ENCODE assay signal across 33 cellular contexts in genomic region chr10:66301078-66301477, GRCh38.
"Had no signal": no experiment of that assay in that cellular context is flagged by ENCODE, and none has a peak within 500 bp of the region (broad histone marks: within the 10 kb centered on the region; RNA-seq: fewer than 3 reads in every experiment).

No MANE protein-coding gene starts in this region.

- H3K4me3 ChIP-seq: adrenal gland, body of pancreas, breast epithelium, MG63, PC-9 had no signal

- H3K27me3 Mint-ChIP-seq: activated CD4-positive, alpha-beta T cell treated with anti-CD3 and anti-CD28 coated beads for 36 hours; activated CD4-positive, alpha-beta T cell treated with anti-CD3 and anti-CD28 coated beads, Interleukin-2, amount 10 ng/mL, durations not matched to agents 7 days and 5 days; activated naive CD4-positive, alpha-beta T cell treated with anti-CD3 and anti-CD28 coated beads, Interleukin-2, amount 50 U/mL, for 24 hours; activated naive CD8-positive, alpha-beta T cell treated with anti-CD3 and anti-CD28 coated beads, Interleukin-2, amount 10 ng/mL, durations not matched to agents 7 days and 5 days; activated T-cell treated with anti-CD3 and anti-CD28 coated beads, Interleukin-2, amount 50 U/mL, for 24 hours had no signal

- H3K4me3 Mint-ChIP-seq: activated CD4-positive, alpha-beta T cell treated with anti-CD3 and anti-CD28 coated beads for 36 hours; activated CD4-positive, alpha-beta T cell treated with anti-CD3 and anti-CD28 coated beads, Interleukin-2, amount 10 ng/mL, durations not matched to agents 7 days and 5 days; activated CD8-positive, alpha-beta T cell treated with anti-CD3 and anti-CD28 coated beads, Interleukin-2, amount 10 ng/mL, durations not matched to agents 7 days and 5 days; activated naive CD4-positive, alpha-beta T cell treated with anti-CD3 and anti-CD28 coated beads, Interleukin-2, amount 50 U/mL, for 24 hours; activated naive CD8-positive, alpha-beta T cell treated with anti-CD3 and anti-CD28 coated beads, Interleukin-2, amount 10 ng/mL, durations not matched to agents 7 days and 5 days; activated T-cell treated with anti-CD3 and anti-CD28 coated beads, Interleukin-2, amount 50 U/mL, for 24 hours; T-helper 1 cell treated with Interleukin-12 subunit alpha and Interleukin-12 subunit beta and Interleukin-4 antibody, amounts not matched to agents 30 μg/mL and 1 μg/mL, for 36 hours; T-helper 2 cell treated with Interferon-gamma antibody and Interleukin-4, amounts not matched to agents 5 μg/mL and 100 μg/mL, for 36 hours; WTC11 had no signal

- H3K27me3 ChIP-seq: adrenal gland, body of pancreas, breast epithelium, MG63 had no signal

- H3K4me1 Mint-ChIP-seq: activated CD4-positive, alpha-beta T cell treated with anti-CD3 and anti-CD28 coated beads for 36 hours; activated CD4-positive, alpha-beta T cell treated with anti-CD3 and anti-CD28 coated beads, Interleukin-2, amount 10 ng/mL, durations not matched to agents 7 days and 5 days; activated naive CD4-positive, alpha-beta T cell treated with anti-CD3 and anti-CD28 coated beads, Interleukin-2, amount 50 U/mL, for 24 hours; activated naive CD8-positive, alpha-beta T cell treated with anti-CD3 and anti-CD28 coated beads, Interleukin-2, amount 10 ng/mL, durations not matched to agents 7 days and 5 days had no signal

- H3K36me3 ChIP-seq: adrenal gland, breast epithelium, MG63 had no signal

- H2AFZ ChIP-seq: PC-9 had no signal

- H3K27ac Mint-ChIP-seq: activated CD4-positive, alpha-beta T cell treated with anti-CD3 and anti-CD28 coated beads for 36 hours; activated CD4-positive, alpha-beta T cell treated with anti-CD3 and anti-CD28 coated beads, Interleukin-2, amount 10 ng/mL, durations not matched to agents 7 days and 5 days; activated CD8-positive, alpha-beta T cell treated with anti-CD3 and anti-CD28 coated beads, Interleukin-2, amount 10 ng/mL, durations not matched to agents 7 days and 5 days; activated naive CD8-positive, alpha-beta T cell treated with anti-CD3 and anti-CD28 coated beads, Interleukin-2, amount 10 ng/mL, durations not matched to agents 7 days and 5 days; activated T-cell treated with anti-CD3 and anti-CD28 coated beads, Interleukin-2, amount 50 U/mL, for 24 hours; activated T-helper 2 cell treated with anti-CD3 and anti-CD28 coated beads, Interferon-gamma antibody, Interleukin-2, Interleukin-4, amounts not matched to agents 10 μg/mL and 5 μg/mL and 100 μg/mL, durations not matched to agents 14 hours and 24 hours and 36 hours; T-helper 1 cell treated with Interleukin-12 subunit alpha and Interleukin-12 subunit beta and Interleukin-4 antibody, amounts not matched to agents 30 μg/mL and 1 μg/mL, for 36 hours; T-helper 2 cell treated with Interferon-gamma antibody and Interleukin-4, amounts not matched to agents 5 μg/mL and 100 μg/mL, for 36 hours; WTC11 had no signal

- DNase-seq: activated CD4-positive, alpha-beta T cell treated with anti-CD3 and anti-CD28 coated beads for 36 hours; activated CD4-positive, alpha-beta T cell treated with anti-CD3 and anti-CD28 coated beads, Interleukin-2, amount 10 ng/mL, durations not matched to agents 7 days and 5 days; activated CD4-positive, alpha-beta T cell treated with anti-CD3 and anti-CD28 coated beads, Interleukin-2, amount 50 U/mL, for 48 hours; activated CD8-positive, alpha-beta T cell treated with anti-CD3 and anti-CD28 coated beads, Interleukin-2, amount 10 ng/mL, durations not matched to agents 7 days and 5 days; activated gamma-delta T cell; activated naive CD4-positive, alpha-beta T cell treated with Interleukin-2 at 50 U/mL for 16 hours; activated naive CD8-positive, alpha-beta T cell treated with anti-CD3 and anti-CD28 coated beads, Interleukin-2, amount 10 ng/mL, durations not matched to agents 7 days and 5 days; activated T-cell treated with anti-CD3 and anti-CD28 coated beads, Interleukin-2, amount 50 U/mL, for 24 hours; adrenal gland; body of pancreas; Kasumi-1; KBM-7; MG63; NCI-H1048; NCI-H1105 treated with DMSO at 0.1 percent for 48 hours; NCI-H1436; NCI-H1694; NCI-H1930; NCI-H2081 treated with DMSO at 0.1 percent for 48 hours; NCI-H226; NCI-H446 treated with DMSO at 0.1 percent for 48 hours; NCI-H524; NCI-H69; PC-9; Right ventricle myocardium superior had no signal

- ATAC-seq: activated CD4-positive, alpha-beta T cell treated with anti-CD3 and anti-CD28 coated beads for 36 hours; activated CD4-positive, CD25-positive, alpha-beta regulatory T cell treated with anti-CD3 and anti-CD28 coated beads, Interleukin-2, amount 50 U/mL, for 24 hours; activated CD8-positive, alpha-beta T cell treated with anti-CD3 and anti-CD28 coated beads, Interleukin-2, amount 10 ng/mL, durations not matched to agents 7 days and 5 days; body of pancreas; WTC11 had no signal

- H3K9me3 Mint-ChIP-seq: activated CD4-positive, alpha-beta T cell treated with anti-CD3 and anti-CD28 coated beads, Interleukin-2, amount 10 ng/mL, durations not matched to agents 7 days and 5 days; activated naive CD4-positive, alpha-beta T cell treated with anti-CD3 and anti-CD28 coated beads, Interleukin-2, amount 50 U/mL, for 24 hours; activated naive CD8-positive, alpha-beta T cell treated with anti-CD3 and anti-CD28 coated beads, Interleukin-2, amount 10 ng/mL, durations not matched to agents 7 days and 5 days; activated T-cell treated with anti-CD3 and anti-CD28 coated beads, Interleukin-2, amount 50 U/mL, for 24 hours; activated T-helper 2 cell treated with anti-CD3 and anti-CD28 coated beads, Interferon-gamma antibody, Interleukin-2, Interleukin-4, amounts not matched to agents 10 μg/mL and 5 μg/mL and 100 μg/mL, durations not matched to agents 14 hours and 24 hours and 36 hours; T-helper 1 cell treated with Interleukin-12 subunit alpha and Interleukin-12 subunit beta and Interleukin-4 antibody, amounts not matched to agents 30 μg/mL and 1 μg/mL, for 36 hours; T-helper 2 cell treated with Interferon-gamma antibody and Interleukin-4, amounts not matched to agents 5 μg/mL and 100 μg/mL, for 36 hours; WTC11 had no signal

- H3K4me1 ChIP-seq: adrenal gland, body of pancreas, breast epithelium had no signal

- H3K27ac ChIP-seq: adrenal gland, body of pancreas, breast epithelium, PC-9, RWPE1 had no signal

- H3K9me3 ChIP-seq: adrenal gland, body of pancreas, breast epithelium, MG63 had no signal

- H3K36me3 Mint-ChIP-seq: activated naive CD4-positive, alpha-beta T cell treated with anti-CD3 and anti-CD28 coated beads, Interleukin-2, amount 50 U/mL, for 24 hours; activated naive CD8-positive, alpha-beta T cell treated with anti-CD3 and anti-CD28 coated beads, Interleukin-2, amount 10 ng/mL, durations not matched to agents 7 days and 5 days; WTC11 had no signal

- H3K4me2 ChIP-seq: PC-9 had no signal
